30 cellular contexts compared by ENCODE assay signal in genomic region chr2:23465138-23465537, GRCh38.
"Had no signal": no experiment of that assay in that cellular context is flagged by ENCODE, and none has a peak within 500 bp of the region (broad histone marks: within the 10 kb centered on the region; RNA-seq: fewer than 3 reads in every experiment).

No MANE protein-coding gene starts in this region.

- H3K27ac ChIP-seq: brain microvascular endothelial cell, SJSA1 had no signal

- DNase-seq: activated CD4-positive, alpha-beta T cell treated with anti-CD3 and anti-CD28 coated beads, Interleukin-2, amount 10 ng/mL, durations not matched to agents 24 days and 14 days; activated CD4-positive, alpha-beta T cell treated with anti-CD3 and anti-CD28 coated beads, Interleukin-2, amount 50 U/mL, for 4 hours; activated CD8-positive, alpha-beta T cell treated with anti-CD3 and anti-CD28 coated beads for 36 hours; activated effector memory CD4-positive, alpha-beta T cell treated with anti-CD3 and anti-CD28 coated beads, Interleukin-2, amount 50 U/mL, for 16 hours; activated naive CD4-positive, alpha-beta T cell; activated naive CD4-positive, alpha-beta T cell treated with anti-CD3 and anti-CD28 coated beads, Interleukin-2, amount 50 U/mL, for 16 hours; activated naive CD8-positive, alpha-beta T cell treated with anti-CD3 and anti-CD28 coated beads for 36 hours; activated T-cell treated with anti-CD3 and anti-CD28 coated beads, Interleukin-2, amount 50 U/mL, for 1 hour; activated T-cell treated with anti-CD3 and anti-CD28 coated beads, Interleukin-2, amount 50 U/mL, for 72 hours; amniotic stem cell; aorta; brain microvascular endothelial cell; Karpas-422; KBM-7; NCI-H1436 treated with DMSO at 0.1 percent for 48 hours; NCI-H1694 treated with DMSO at 0.1 percent for 48 hours; NCI-H2029; NCI-H510A; NCI-H526 treated with DMSO at 0.1 percent for 48 hours; NCI-H774; PC-3; Peyer's patch; RPMI8226; SHP77 treated with DMSO at 0.1 percent for 48 hours; SK-N-SH had no signal

- H3K36me3 Mint-ChIP-seq: activated naive CD8-positive, alpha-beta T cell treated with anti-CD3 and anti-CD28 coated beads for 36 hours had no signal

- ATAC-seq: activated CD8-positive, alpha-beta T cell treated with anti-CD3 and anti-CD28 coated beads for 36 hours; activated T-cell treated with anti-CD3 and anti-CD28 coated beads, Interleukin-2, amount 50 U/mL, for 72 hours; activated T-helper 17 cell treated with anti-CD3 and anti-CD28 coated beads, Interleukin-2, amount 50 U/mL, for 72 hours; PC-3 had no signal

- H3K27me3 ChIP-seq: brain microvascular endothelial cell, Peyer's patch, SJSA1 had no signal

- H3K27ac Mint-ChIP-seq: activated CD4-positive, alpha-beta T cell treated with anti-CD3 and anti-CD28 coated beads, Interleukin-2, amount 10 ng/mL, durations not matched to agents 24 days and 14 days; activated CD8-positive, alpha-beta T cell treated with anti-CD3 and anti-CD28 coated beads for 36 hours; activated naive CD8-positive, alpha-beta T cell treated with anti-CD3 and anti-CD28 coated beads for 36 hours; activated T-cell treated with anti-CD3 and anti-CD28 coated beads, Interleukin-2, amount 50 U/mL, for 72 hours; activated T-helper 17 cell treated with anti-CD3 and anti-CD28 coated beads, Interleukin-2, amount 50 U/mL, for 72 hours; T-helper 1 cell treated with Interleukin-12 subunit alpha and Interleukin-12 subunit beta and Interleukin-4 antibody, amounts not matched to agents 30 μg/mL and 1 μg/mL, for 36 hours; T-helper 2 cell treated with Interferon-gamma antibody and Interleukin-4, amounts not matched to agents 5 μg/mL and 100 μg/mL, for 36 hours had no signal

- H3K9me3 Mint-ChIP-seq: activated CD4-positive, alpha-beta T cell treated with anti-CD3 and anti-CD28 coated beads, Interleukin-2, amount 10 ng/mL, durations not matched to agents 24 days and 14 days; activated CD8-positive, alpha-beta T cell treated with anti-CD3 and anti-CD28 coated beads for 36 hours; activated naive CD8-positive, alpha-beta T cell treated with anti-CD3 and anti-CD28 coated beads for 36 hours; activated T-cell treated with anti-CD3 and anti-CD28 coated beads, Interleukin-2, amount 50 U/mL, for 72 hours; activated T-helper 17 cell treated with anti-CD3 and anti-CD28 coated beads, Interleukin-2, amount 50 U/mL, for 72 hours; central memory CD8-positive, alpha-beta T cell; T-helper 1 cell treated with Interleukin-12 subunit alpha and Interleukin-12 subunit beta and Interleukin-4 antibody, amounts not matched to agents 30 μg/mL and 1 μg/mL, for 36 hours; T-helper 2 cell treated with Interferon-gamma antibody and Interleukin-4, amounts not matched to agents 5 μg/mL and 100 μg/mL, for 36 hours had no signal

- H3K4me1 ChIP-seq: SJSA1 had no signal

- H3K9ac ChIP-seq: SK-N-SH had no signal

- H3K4me3 ChIP-seq: Peyer's patch, SJSA1 had no signal

- H3K36me3 ChIP-seq: brain microvascular endothelial cell, Peyer's patch, SJSA1 had no signal

- H3K4me1 Mint-ChIP-seq: activated naive CD8-positive, alpha-beta T cell treated with anti-CD3 and anti-CD28 coated beads for 36 hours; activated T-helper 17 cell treated with anti-CD3 and anti-CD28 coated beads, Interleukin-2, amount 50 U/mL, for 72 hours; central memory CD8-positive, alpha-beta T cell had no signal

- H3K9me3 ChIP-seq: Peyer's patch, SJSA1, SK-N-SH had no signal

- H3K4me3 Mint-ChIP-seq: activated CD4-positive, alpha-beta T cell treated with anti-CD3 and anti-CD28 coated beads, Interleukin-2, amount 10 ng/mL, durations not matched to agents 24 days and 14 days; activated CD8-positive, alpha-beta T cell treated with anti-CD3 and anti-CD28 coated beads for 36 hours; activated naive CD8-positive, alpha-beta T cell treated with anti-CD3 and anti-CD28 coated beads for 36 hours; activated T-cell treated with anti-CD3 and anti-CD28 coated beads, Interleukin-2, amount 50 U/mL, for 72 hours; activated T-helper 17 cell treated with anti-CD3 and anti-CD28 coated beads, Interleukin-2, amount 50 U/mL, for 72 hours; central memory CD8-positive, alpha-beta T cell; T-helper 1 cell treated with Interleukin-12 subunit alpha and Interleukin-12 subunit beta and Interleukin-4 antibody, amounts not matched to agents 30 μg/mL and 1 μg/mL, for 36 hours; T-helper 2 cell treated with Interferon-gamma antibody and Interleukin-4, amounts not matched to agents 5 μg/mL and 100 μg/mL, for 36 hours had no signal

- H3K4me2 ChIP-seq: SK-N-SH had no signal
